9 cellular contexts compared by ENCODE assay signal in the genomic region with DNA sequence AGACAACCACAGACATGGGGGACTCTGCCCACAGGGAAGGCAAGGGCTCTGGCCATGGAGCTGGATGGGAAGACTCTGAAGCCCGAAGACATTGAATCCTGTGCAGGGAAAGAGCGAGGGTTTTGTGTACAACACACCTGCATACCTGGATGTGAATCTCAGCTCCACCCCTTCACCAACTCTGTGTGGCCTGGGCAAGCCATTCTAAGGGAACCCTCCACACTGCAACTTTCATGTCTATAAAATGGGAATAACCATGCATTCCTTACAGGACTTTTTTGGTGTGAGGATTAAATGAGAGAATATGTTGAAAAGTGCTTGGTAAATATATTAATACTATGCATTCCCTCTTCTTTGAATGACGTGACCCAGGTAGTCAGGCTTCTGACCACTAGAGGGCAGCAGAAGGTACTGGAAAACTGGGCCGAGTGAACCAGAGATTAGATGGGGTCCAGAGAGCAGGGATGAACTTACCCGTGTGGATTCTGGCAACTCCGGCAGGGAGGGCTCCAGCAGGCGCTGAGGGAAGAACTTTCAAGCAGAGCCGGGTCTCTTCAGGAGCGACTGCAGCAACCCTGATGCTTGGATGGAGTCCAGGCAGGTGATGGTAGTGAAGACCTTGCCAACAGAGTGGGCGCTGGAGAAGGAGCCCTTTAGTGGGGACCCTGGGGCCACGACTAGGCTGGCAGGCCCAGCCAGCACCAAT. TPM values are rescaled to one million over a fixed set of nuclear protein-coding genes. Genes with fewer than 3 reads are reported as not detected.
DNase-seq lines count a peak whose midpoint lies in the region; ATAC-seq and TF ChIP-seq lines count a peak whose summit lies in the region.
"Had no signal": no experiment of that assay in that cellular context is flagged by ENCODE, and none has a peak within 500 bp of the region (broad histone marks: within the 10 kb centered on the region; RNA-seq: fewer than 3 reads in every experiment).

No MANE protein-coding gene starts in this region.

- H2AFZ ChIP-seq in OCI-LY1 (ENCODE audit: low read length) = no peak overlapping the region

- H3K79me2 ChIP-seq in OCI-LY1 (ENCODE audit: insufficient read depth, low read length) = no peaks in the 10 kb centered on the region

- no peak overlapping the region for H3K27ac Mint-ChIP-seq in activated T-cell treated with anti-CD3 and anti-CD28 coated beads, Interleukin-2, amount 50 U/mL, for 24 hours
- H3K27ac Mint-ChIP-seq in natural killer cell = no peak overlapping the region

- peak; percentile 64 to 80 (median 69) for ATAC-seq in natural killer cell

- peak; percentile 90 for TF ChIP-seq CTCF in OCI-LY1 (IDR thresholded peaks at IDR 0.05; ENCODE audit: low read length)
- TF ChIP-seq CTCF in natural killer cell (IDR thresholded peaks at IDR 0.05) = peak; percentile 91

- intact Hi-C loops in natural killer cell (cut with micrococcal nuclease) = loop anchor here (10.0 kb wide), 1 partner anchor 125 kb away; no protein-coding TSS in a partner anchor

- no peaks in the 10 kb centered on the region for H3K9me3 Mint-ChIP-seq in activated T-cell treated with anti-CD3 and anti-CD28 coated beads, Interleukin-2, amount 50 U/mL, for 24 hours
- H3K9me3 Mint-ChIP-seq in natural killer cell = no peaks in the 10 kb centered on the region

- no peak overlapping the region for H3K9ac ChIP-seq in OCI-LY1 (ENCODE audit: low read length)
- H3K9ac ChIP-seq: BLaER1 had no signal

- H3K4me1 ChIP-seq in OCI-LY1 (ENCODE audit: insufficient read depth, low read length, severe bottlenecking) = peaks cover 11% of the 10 kb centered on the region

- peaks cover 24% of the 10 kb centered on the region for H3K36me3 Mint-ChIP-seq in activated T-cell treated with anti-CD3 and anti-CD28 coated beads, Interleukin-2, amount 50 U/mL, for 24 hours (ENCODE audit: low read depth)
- no peaks in the 10 kb centered on the region for H3K36me3 Mint-ChIP-seq in natural killer cell

- no peaks in the 10 kb centered on the region for H4K20me1 ChIP-seq in OCI-LY1 (ENCODE audit: insufficient read depth, low read length)

- no peaks in the 10 kb centered on the region for H3K27me3 Mint-ChIP-seq in activated T-cell treated with anti-CD3 and anti-CD28 coated beads, Interleukin-2, amount 50 U/mL, for 24 hours
- no peaks in the 10 kb centered on the region for H3K27me3 Mint-ChIP-seq in natural killer cell (ENCODE audit: low read depth in 2 of 2)

- no peak overlapping the region for H3K27ac ChIP-seq in OCI-LY1 (ENCODE audit: low read depth, low read length, poor library complexity, severe bottlenecking)
- H3K27ac ChIP-seq: BLaER1 had no signal

- no peaks in the 10 kb centered on the region for H3K9me2 ChIP-seq in OCI-LY1 (ENCODE audit: low read depth, low read length)

- H3F3A ChIP-seq in OCI-LY1 (ENCODE audit: insufficient read depth, low read length) = no peaks in the 10 kb centered on the region

- H3K36me3 ChIP-seq in OCI-LY1 (ENCODE audit: insufficient read depth, low read length) = no peaks in the 10 kb centered on the region

- DNase-seq in NK-92 treated with Interleukin-12 subunit alpha and Interleukin-12 subunit beta, amount 100 ng/mL, for 24 hours (lab: John Stamatoyannopoulos, UW) = peak; percentile 21
- DNase-seq in NK-92 (lab: John Stamatoyannopoulos, UW; ENCODE audit: unreplicated experiment) = no peak
- DNase-seq in HuH-7.5 (ENCODE audit: low spot score) = peak; percentile 73
- peak; percentile 64 for DNase-seq in activated T-cell treated with anti-CD3 and anti-CD28 coated beads, Interleukin-2, amount 50 U/mL, for 24 hours
- peak; percentile 55 for DNase-seq in fibroblast of gingiva (ENCODE audit: low read depth)
- DNase-seq in natural killer cell = peak; percentile 35
- peak; percentile 33 for DNase-seq in stimulated activated naive CD4-positive, alpha-beta T cell treated with Interleukin-2 at 50 U/mL for 16 hours (lab: John Stamatoyannopoulos, UW)

- no peaks in the 10 kb centered on the region for H3K9me3 ChIP-seq in OCI-LY1 (ENCODE audit: low read length)
- H3K9me3 ChIP-seq: BLaER1 had no signal

- no peak overlapping the region for H3K4me3 Mint-ChIP-seq in activated T-cell treated with anti-CD3 and anti-CD28 coated beads, Interleukin-2, amount 50 U/mL, for 24 hours
- no peak overlapping the region for H3K4me3 Mint-ChIP-seq in natural killer cell

- no peak overlapping the region; the same call in 1 of the 2 replicates for H3K4me2 ChIP-seq in OCI-LY1 (ENCODE audit: low read length)
- H3K4me2 ChIP-seq: BLaER1 had no signal

- peak overlapping the region; percentile 8 for H3K4me3 ChIP-seq in OCI-LY1 (ENCODE audit: low read depth, low read length, poor library complexity, severe bottlenecking)
- H3K4me3 ChIP-seq: BLaER1 had no signal

- H3K4me1 Mint-ChIP-seq in activated T-cell treated with anti-CD3 and anti-CD28 coated beads, Interleukin-2, amount 50 U/mL, for 24 hours (ENCODE audit: low read depth) = no peaks in the 10 kb centered on the region
- H3K4me1 Mint-ChIP-seq in natural killer cell = peaks cover 6 to 7% of the 10 kb centered on the region in 2 donors

- H3K27me3 ChIP-seq in OCI-LY1 (ENCODE audit: insufficient read depth, low read length) = no peaks in the 10 kb centered on the region
- H3K27me3 ChIP-seq: BLaER1 had no signal

RNA-seq across cellular contexts. Expression of a gene that starts 0.9 kb away (rescaled TPM):
- total RNA-seq in natural killer cell = 1 to 10 TPM; 1.0 to 3.0 (median 2.0) TPM

RNA-seq across cellular contexts. Expression of a gene that starts 27.0 kb away (rescaled TPM):
- total RNA-seq in natural killer cell = 10 to 100 TPM; 46.1 to 50.2 (median 47.9) TPM

RNA-seq across cellular contexts. Expression of a gene that starts 54.2 kb away (rescaled TPM):
- 10 to 100 TPM; 48.7 to 53.9 (median 51.8) TPM for total RNA-seq in natural killer cell
